Comparison of ENCODE assay signal across 28 cellular contexts in genomic region chr18:65786400-65786948, GRCh38. TPM values are rescaled to one million over a fixed set of nuclear protein-coding genes. Genes with fewer than 3 reads are reported as not detected.
"Had no signal": no experiment of that assay in that cellular context is flagged by ENCODE, and none has a peak within 500 bp of the region (broad histone marks: within the 10 kb centered on the region; RNA-seq: fewer than 3 reads in every experiment).

No MANE protein-coding gene starts in this region.

- H2AFZ ChIP-seq: hepatocyte had no signal

- H3K27me3 ChIP-seq: colonic mucosa, foreskin keratinocyte, gastroesophageal sphincter, heart left ventricle, hepatocyte, left lung had no signal

- H3K27ac ChIP-seq: colonic mucosa, epithelial cell of prostate, foreskin keratinocyte, gastroesophageal sphincter, heart left ventricle, hepatocyte, left lung, lower lobe of right lung had no signal

- H3K4me3 Mint-ChIP-seq: dendritic cell treated with granulocyte-macrophage colony-stimulating factor and Interleukin-4, amounts not matched to agents 40 ng/mL and 50 ng/mL, for 4 days; effector memory CD8-positive, alpha-beta T cell; endodermal cell; immature natural killer cell; naive thymus-derived CD4-positive, alpha-beta T cell had no signal

- H3K4me3 ChIP-seq: colonic mucosa, gastroesophageal sphincter, heart left ventricle, hepatocyte, left lung, lower lobe of right lung had no signal

- DNase-seq: colonic mucosa; cortex of kidney; effector CD8-positive, alpha-beta T cell; effector memory CD8-positive, alpha-beta T cell; endodermal cell; erythroblast; foreskin keratinocyte; heart left ventricle; hypothalamus; immature natural killer cell; left cardiac atrium; left lung; left ventricle myocardium superior; lower lobe of right lung; mesenchymal stem cell; midbrain; naive thymus-derived CD4-positive, alpha-beta T cell had no signal

- H3K36me3 Mint-ChIP-seq: immature natural killer cell; naive thymus-derived CD4-positive, alpha-beta T cell had no signal

- H3K79me2 ChIP-seq: hepatocyte had no signal

- H3K27me3 Mint-ChIP-seq: dendritic cell treated with granulocyte-macrophage colony-stimulating factor and Interleukin-4, amounts not matched to agents 40 ng/mL and 50 ng/mL, for 4 days; effector memory CD8-positive, alpha-beta T cell; naive thymus-derived CD4-positive, alpha-beta T cell had no signal

- H3K4me1 ChIP-seq: colonic mucosa, foreskin keratinocyte, gastroesophageal sphincter, heart left ventricle, left lung, lower lobe of right lung had no signal

- H3K4me1 Mint-ChIP-seq: immature natural killer cell; naive thymus-derived CD4-positive, alpha-beta T cell had no signal

- H3K9me3 ChIP-seq: colonic mucosa, gastroesophageal sphincter, heart left ventricle, left lung, lower lobe of right lung had no signal

- H3K4me2 ChIP-seq: hepatocyte had no signal

- H3K9me3 Mint-ChIP-seq: endodermal cell had no signal

- H3K36me3 ChIP-seq: colonic mucosa, gastroesophageal sphincter, heart left ventricle, left lung, lower lobe of right lung had no signal

- H3K27ac Mint-ChIP-seq: dendritic cell treated with granulocyte-macrophage colony-stimulating factor and Interleukin-4, amounts not matched to agents 40 ng/mL and 50 ng/mL, for 4 days; effector memory CD8-positive, alpha-beta T cell; endodermal cell; immature natural killer cell; naive thymus-derived CD4-positive, alpha-beta T cell had no signal

RNA-seq across cellular contexts. Expression of gene CDH7, which starts 35.7 kb away (rescaled TPM):
- total RNA-seq: dermis microvascular lymphatic vessel endothelial cell; esophagus mucosa; fibroblast of lung; fibroblast of villous mesenchyme; foreskin keratinocyte; kidney epithelial cell; lower lobe of right lung; mononuclear cell; mucosa of gallbladder; naive thymus-derived CD4-positive, alpha-beta T cell had no signal
